ENCODE assay signal across 27 cellular contexts in genomic region chr9:22256381-22256780, GRCh38.
"Had no signal": no experiment of that assay in that cellular context is flagged by ENCODE, and none has a peak within 500 bp of the region (broad histone marks: within the 10 kb centered on the region; RNA-seq: fewer than 3 reads in every experiment).

No MANE protein-coding gene starts in this region.

- ATAC-seq: left ventricle myocardium superior; lower lobe of right lung; natural killer cell; psoas muscle; right cardiac atrium; stimulated activated naive CD8-positive, alpha-beta T cell treated with anti-CD3 and anti-CD28 coated beads, Interleukin-15, amount 100 ng/mL, for 72 hours had no signal

- H3K4me3 ChIP-seq: coronary artery, esophagus muscularis mucosa, lower lobe of right lung, ovary, psoas muscle, sigmoid colon, thyroid gland, vagina had no signal

- H3K4me1 Mint-ChIP-seq: immature natural killer cell; memory B cell; natural killer cell; stimulated activated naive CD8-positive, alpha-beta T cell treated with anti-CD3 and anti-CD28 coated beads, Interleukin-15, amount 100 ng/mL, for 72 hours had no signal

- H3K9me3 ChIP-seq: ovary, psoas muscle, thyroid gland had no signal

- H3K36me3 ChIP-seq: esophagus muscularis mucosa, lower lobe of right lung, ovary, sigmoid colon, thyroid gland, vagina had no signal

- H3K27me3 ChIP-seq: esophagus muscularis mucosa, ovary, sigmoid colon, thyroid gland, vagina had no signal

- H3K27ac ChIP-seq: coronary artery, esophagus muscularis mucosa, lower lobe of right lung, ovary, psoas muscle, sigmoid colon, thyroid gland, vagina had no signal

- DNase-seq: dermis blood vessel endothelial cell; effector memory CD4-positive, alpha-beta T cell; hypothalamus; immature natural killer cell; islet precursor cell; left ventricle myocardium superior; lower lobe of right lung; natural killer cell; occipital lobe; ovary; posterior cingulate gyrus; psoas muscle; right cardiac atrium; sigmoid colon; stimulated activated CD4-positive, alpha-beta T cell treated with anti-CD3 and anti-CD28 coated beads, Interleukin-15, amount 100 ng/mL, for 24 hours; stimulated activated CD4-positive, alpha-beta T cell treated with anti-CD3 and anti-CD28 coated beads, Interleukin-4, amount 100 ng/mL, for 1 hour; stimulated activated CD8-positive, alpha-beta memory T cell treated with anti-CD3 and anti-CD28 coated beads, Interleukin-4, amount 100 ng/mL, for 48 hours; stimulated activated naive CD4-positive, alpha-beta T cell; stimulated activated naive CD8-positive, alpha-beta T cell treated with anti-CD3 and anti-CD28 coated beads, Interleukin-15, amount 100 ng/mL, for 72 hours; thyroid gland; trophoblast cell had no signal

- FAIRE-seq: endothelial cell of umbilical vein, frontal cortex had no signal

- H3K4me3 Mint-ChIP-seq: immature natural killer cell; memory B cell; natural killer cell; stimulated activated naive CD8-positive, alpha-beta T cell treated with anti-CD3 and anti-CD28 coated beads, Interleukin-15, amount 100 ng/mL, for 72 hours had no signal

- H3K36me3 Mint-ChIP-seq: immature natural killer cell had no signal

- H3K4me1 ChIP-seq: esophagus muscularis mucosa, lower lobe of right lung, psoas muscle, sigmoid colon, thyroid gland, vagina had no signal

- H3K27ac Mint-ChIP-seq: immature natural killer cell; memory B cell; natural killer cell; stimulated activated naive CD8-positive, alpha-beta T cell treated with anti-CD3 and anti-CD28 coated beads, Interleukin-15, amount 100 ng/mL, for 72 hours had no signal
